Comparison of ENCODE assay signal across 1 cellular context in genomic region chr1:10958614-10959013, GRCh38.
TF ChIP-seq lines count a peak whose summit lies in the region.

No MANE protein-coding gene starts in this region.

TF ChIP-seq in GM23338, 12 proteins besides CTCF, POLR2A, EP300 and RAD21 (continued from another document):
- TF ChIP-seq ZNF462 (CRISPR knock-in tag; IDR thresholded peaks at IDR 0.05) (peak; percentile 13; the same call in 1 of the 2 replicates), NANOG (IDR thresholded peaks at IDR 0.05; ENCODE audit: borderline replicate concordance) (peak; percentile 45)
